28 cellular contexts compared by ENCODE assay signal in genomic region chr9:11794984-11795383, GRCh38.
"Had no signal": no experiment of that assay in that cellular context is flagged by ENCODE, and none has a peak within 500 bp of the region (broad histone marks: within the 10 kb centered on the region; RNA-seq: fewer than 3 reads in every experiment).

No MANE protein-coding gene starts in this region.

- H3K4me2 ChIP-seq: neural progenitor cell, smooth muscle cell had no signal

- H3K27ac ChIP-seq: neural progenitor cell, neutrophil, pancreas, psoas muscle, right lobe of liver, sigmoid colon, spleen, suprapubic skin, testis, tibial artery, transverse colon, upper lobe of left lung, vagina had no signal

- ATAC-seq: naive thymus-derived CD4-positive, alpha-beta T cell; natural killer cell; pancreas; psoas muscle; right lobe of liver; stimulated activated memory B cell treated with anti-CD40 and anti-IgM and Interleukin-4, amounts not matched to agents 10 μg/mL and 1 μg/mL and 100 μg/mL, for 72 hours; stimulated activated naive CD8-positive, alpha-beta T cell treated with anti-CD3 and anti-CD28 coated beads, Interleukin-15, amount 100 ng/mL, for 72 hours; stimulated activated naive CD8-positive, alpha-beta T cell treated with anti-CD3 and anti-CD28 coated beads, Interleukin-15, Interleukin-2, amounts not matched to agents 100 U/mL and 50 U/mL, for 24 hours had no signal

- H3K4me3 ChIP-seq: neural progenitor cell, pancreas, psoas muscle, right lobe of liver, sigmoid colon, smooth muscle cell, spleen, suprapubic skin, testis, tibial artery, transverse colon, upper lobe of left lung, vagina had no signal

- DNase-seq: naive thymus-derived CD4-positive, alpha-beta T cell; natural killer cell; nucleus accumbens; pancreas; psoas muscle; right lobe of liver; sigmoid colon; spleen; stimulated activated CD4-positive, alpha-beta T cell treated with anti-CD3 and anti-CD28 coated beads, Interleukin-12 subunit alpha, Interleukin-12 subunit beta, amount 100 ng/mL, for 4 hours; stimulated activated CD4-positive, alpha-beta T cell treated with anti-CD3 and anti-CD28 coated beads, Interleukin-1b, Interleukin-23, amount 100 ng/mL, for 48 hours; stimulated activated CD4-positive, alpha-beta T cell treated with anti-CD3 and anti-CD28 coated beads, Interleukin-4, amount 100 ng/mL, for 1 hour; stimulated activated CD4-positive, alpha-beta T cell treated with anti-CD3 and anti-CD28 coated beads, Interleukin-4, amount 100 ng/mL, for 4 hours; stimulated activated CD8-positive, alpha-beta memory T cell treated with anti-CD3 and anti-CD28 coated beads, Interleukin-4, amount 100 ng/mL, for 48 hours; stimulated activated naive CD4-positive, alpha-beta T cell; stimulated activated naive CD8-positive, alpha-beta T cell treated with anti-CD3 and anti-CD28 coated beads, Interleukin-15, amount 100 ng/mL, for 72 hours; stimulated activated naive CD8-positive, alpha-beta T cell treated with anti-CD3 and anti-CD28 coated beads, Interleukin-15, Interleukin-2, amounts not matched to agents 100 U/mL and 50 U/mL, for 24 hours; substantia nigra; testis; tibial artery; transverse colon; upper lobe of left lung had no signal

- H2AFZ ChIP-seq: neural progenitor cell had no signal

- H3K36me3 ChIP-seq: neural progenitor cell, neutrophil, pancreas, right lobe of liver, sigmoid colon, spleen, suprapubic skin, tibial artery, transverse colon, upper lobe of left lung, vagina had no signal

- H3K9ac ChIP-seq: neural progenitor cell had no signal

- FAIRE-seq: pancreas, urothelium cell line had no signal

- H3K9me3 ChIP-seq: neutrophil, pancreas, right lobe of liver, suprapubic skin, testis, tibial artery, upper lobe of left lung, vagina had no signal

- H3K4me1 ChIP-seq: neural progenitor cell, pancreas, psoas muscle, right lobe of liver, sigmoid colon, spleen, suprapubic skin, testis, tibial artery, transverse colon, upper lobe of left lung, vagina had no signal

- H3K27me3 ChIP-seq: neural progenitor cell, neutrophil, right lobe of liver, sigmoid colon, spleen, suprapubic skin, testis, tibial artery, transverse colon, upper lobe of left lung, vagina had no signal
